In the genomic region with DNA sequence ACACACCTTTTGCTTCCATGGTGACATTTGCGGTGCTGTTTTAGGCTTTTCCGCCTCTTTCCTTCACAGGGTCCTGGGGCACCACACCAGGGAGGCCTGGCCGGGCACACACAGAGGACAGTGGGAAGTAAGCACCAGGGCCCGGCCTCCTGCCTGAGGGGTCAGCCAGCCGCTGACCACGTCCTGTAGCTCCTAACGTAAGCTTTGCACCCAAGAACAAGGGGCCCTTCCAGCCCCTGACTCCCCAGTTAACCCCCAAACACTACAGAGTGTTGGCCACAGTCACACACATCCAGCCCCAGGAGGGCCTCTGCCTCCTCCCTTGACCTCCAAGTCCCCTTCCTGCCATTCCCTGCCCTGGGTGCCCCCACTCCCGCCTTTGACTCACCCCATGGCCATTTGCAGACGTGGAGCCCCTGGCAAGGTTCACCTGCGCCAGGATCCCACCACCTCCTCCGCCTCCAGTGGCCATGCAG, we compare ENCODE assay signal across 19 cellular contexts. TPM values are rescaled to one million over a fixed set of nuclear protein-coding genes. Genes with fewer than 3 reads are reported as not detected.
DNase-seq lines count a peak whose midpoint lies in the region; ATAC-seq and TF ChIP-seq lines count a peak whose summit lies in the region.
"Had no signal": no experiment of that assay in that cellular context is flagged by ENCODE, and none has a peak within 500 bp of the region (broad histone marks: within the 10 kb centered on the region; RNA-seq: fewer than 3 reads in every experiment).

No MANE protein-coding gene starts in this region.

- no peak overlapping the region for H4K8ac ChIP-seq in neuronal stem cell (ENCODE audit: low read depth, low read length)

- no peak overlapping the region for H3K27ac Mint-ChIP-seq in chondrocyte (ENCODE audit: unreplicated experiment)
- H3K27ac Mint-ChIP-seq: CD4-positive, alpha-beta memory T cell; HFFc6 had no signal

- TF ChIP-seq CTCF in chondrocyte (IDR thresholded peaks at IDR 0.05) = no peak

- peak overlapping the region; percentile 75 for H3K23ac ChIP-seq in neuronal stem cell (ENCODE audit: low read depth, low read length, poor library complexity)

- ATAC-seq in right cardiac atrium (no peak), left cardiac atrium (no peak), aorta (ENCODE audit: low FRiP score) (no peak), GM18505 (IDR thresholded peaks at IDR 0.05; ENCODE audit: unreplicated experiment) (no peak)

- H3K27me3 Mint-ChIP-seq in chondrocyte (ENCODE audit: low read depth) = peaks cover 29% of the 10 kb centered on the region

- H3K4me2 ChIP-seq in neuronal stem cell (ENCODE audit: insufficient read depth, low read length, poor library complexity, severe bottlenecking) = no peak overlapping the region

- H3K4me3 Mint-ChIP-seq in chondrocyte (ENCODE audit: unreplicated experiment) = no peak overlapping the region
- H3K4me3 Mint-ChIP-seq: HFFc6 had no signal

- TF ChIP-seq POLR2A in GM18505 (IDR thresholded peaks at IDR 0.05; ENCODE audit: borderline replicate concordance, extremely low read depth, insufficient read depth, insufficient read length) = no peak

- peaks cover 0 to 6% of the 10 kb centered on the region in 2 donors for H3K36me3 ChIP-seq in neuronal stem cell (replicated peaks in 1 of 2; ENCODE audit: control insufficient read depth in 2 of 2, insufficient read depth in 2 of 2, low read length in 2 of 2)
- H3K36me3 ChIP-seq in aorta (ENCODE audit: control insufficient read depth in 1 of 2, insufficient read depth in 2 of 2, low read length in 1 of 2) = no peaks in the 10 kb centered on the region

- H3K27me3 ChIP-seq in right cardiac atrium (ENCODE audit: control insufficient read depth, insufficient read depth) = no peaks in the 10 kb centered on the region
- H3K27me3 ChIP-seq in neuronal stem cell (ENCODE audit: control insufficient read depth in 3 of 3, insufficient read depth in 3 of 3, low read depth in 1 of 3, low read length in 3 of 3) = peaks cover 0 to 10% (median 0%) of the 10 kb centered on the region in 3 experiments
- H3K27me3 ChIP-seq in aorta (ENCODE audit: control insufficient read depth in 1 of 2, insufficient read depth in 2 of 2, low read length in 1 of 2) = no peaks in the 10 kb centered on the region

- H2AFZ ChIP-seq in neuronal stem cell (ENCODE audit: low read length) = no peak overlapping the region

- no peaks in the 10 kb centered on the region for H3K4me1 Mint-ChIP-seq in chondrocyte (ENCODE audit: low read depth)
- H3K4me1 Mint-ChIP-seq: CD4-positive, alpha-beta memory T cell had no signal

- H3K36me3 Mint-ChIP-seq in chondrocyte (ENCODE audit: low read depth) = no peaks in the 10 kb centered on the region
- H3K36me3 Mint-ChIP-seq: CD4-positive, alpha-beta memory T cell had no signal

- no peaks in the 10 kb centered on the region for H3K79me1 ChIP-seq in neuronal stem cell (ENCODE audit: low read depth, low read length)

- H3K18ac ChIP-seq in neuronal stem cell (ENCODE audit: low read length) = peak overlapping the region; percentile 27

- H3K27ac ChIP-seq in right cardiac atrium (ENCODE audit: low read length) (no peak overlapping the region), neuronal stem cell (replicated peaks; ENCODE audit: low read length) (no peak overlapping the region), aorta (ENCODE audit: low read depth in 1 of 2, low read length in 2 of 2) (no peak overlapping the region)
- H3K27ac ChIP-seq: C4-2B, HL-60 had no signal

- H3K4me1 ChIP-seq in right cardiac atrium (ENCODE audit: control insufficient read depth, insufficient read depth, low read length) (no peaks in the 10 kb centered on the region), neuronal stem cell (ENCODE audit: control insufficient read depth in 2 of 2, insufficient read depth in 1 of 2, low read depth in 1 of 2, low read length in 2 of 2) (peaks cover 8 to 20% of the 10 kb centered on the region in 2 donors), aorta (ENCODE audit: control insufficient read depth in 1 of 2, insufficient read depth in 2 of 2, low read length in 2 of 2) (no peaks in the 10 kb centered on the region)

- intact Hi-C loops in right cardiac atrium (cut with DNase I) (no loop called here), left cardiac atrium (cut with DNase I) (no loop called here), aorta (cut with DNase I) (no loop called here)

- peak overlapping the region; percentile 59 for H2BK5ac ChIP-seq in neuronal stem cell (ENCODE audit: low read length)

- H3K9me3 ChIP-seq in right cardiac atrium (ENCODE audit: control insufficient read depth, low read length) = no peaks in the 10 kb centered on the region
- peaks cover 0 to 3% of the 10 kb centered on the region in 2 donors for H3K9me3 ChIP-seq in neuronal stem cell (replicated peaks in 1 of 2; ENCODE audit: control insufficient read depth in 2 of 2, insufficient read depth in 1 of 2, low read depth in 1 of 2, low read length in 2 of 2)
- no peaks in the 10 kb centered on the region for H3K9me3 ChIP-seq in aorta (ENCODE audit: control insufficient read depth, low read length)

- no peak overlapping the region for H2BK12ac ChIP-seq in neuronal stem cell (ENCODE audit: low read length)

- no peak overlapping the region for H3K14ac ChIP-seq in neuronal stem cell (ENCODE audit: low read length)

- DNase-seq in right cardiac atrium = peak; percentile 11 to 42 (median 35)
- no peak for DNase-seq in left cardiac atrium
- DNase-seq in chondrocyte (ENCODE audit: low spot score) = peak; percentile 84
- no peak for DNase-seq in neuronal stem cell (ENCODE audit: low spot score)
- DNase-seq in aorta = peak; percentile 34 to 62
- no peak for DNase-seq in activated T-cell treated with anti-CD3 and anti-CD28 coated beads for 4 hours
- DNase-seq in DMS 273 (lab: John Stamatoyannopoulos, UW; ENCODE audit: unreplicated experiment) = no peak
- DNase-seq: ACHN, DMS153, DMS79 treated with DMSO at 0.1 percent for 48 hours, EL, GOT3, HCEC 1CT, HFFc6, IMR-90 had no signal

- H3K4ac ChIP-seq in neuronal stem cell (ENCODE audit: low read length) = no peak overlapping the region

- H2BK15ac ChIP-seq in neuronal stem cell (ENCODE audit: low read length) = no peak overlapping the region

- no peak overlapping the region for H2BK120ac ChIP-seq in neuronal stem cell (ENCODE audit: low read depth, low read length)

- H3K9me3 Mint-ChIP-seq in chondrocyte (ENCODE audit: low read depth) = no peaks in the 10 kb centered on the region
- H3K9me3 Mint-ChIP-seq: CD4-positive, alpha-beta memory T cell; HFFc6 had no signal

- 78% methylated on average over 11 of the region's 11 CpGs for WGBS in right cardiac atrium
- WGBS in neuronal stem cell (ENCODE audit: extremely low coverage in 2 of 2, insufficient read length in 2 of 2, insufficient replicate concordance in 1 of 2), 2 donors = no CpG with 5 or more reads among the region's 11 CpGs
- 80 to 86% methylated on average over 10 to 11 of the region's 11 CpGs for WGBS in aorta, 2 donors

- H4K91ac ChIP-seq in neuronal stem cell (ENCODE audit: low read depth, low read length, poor library complexity) = no peak overlapping the region

- H3K4me3 ChIP-seq in right cardiac atrium (ENCODE audit: low read length) (no peak overlapping the region), neuronal stem cell (ENCODE audit: low read length in 2 of 2) (no peak overlapping the region), aorta (ENCODE audit: low read length in 2 of 2) (no peak overlapping the region)

- no peak overlapping the region for H3K9ac ChIP-seq in neuronal stem cell (ENCODE audit: low read depth, low read length, poor library complexity)

- H2AK5ac ChIP-seq in neuronal stem cell (ENCODE audit: low read depth, low read length) = peak overlapping the region; percentile 74

RNA-seq across cellular contexts. Expression of gene YTHDF1, which starts 54.7 kb away (rescaled TPM):
- 10 to 100 TPM; 23.0 to 27.6 (median 25.2) TPM for total RNA-seq in right cardiac atrium
- polyA plus RNA-seq in right cardiac atrium = 15.3 TPM
- 10 to 100 TPM; 19.3 to 29.9 TPM for total RNA-seq in left cardiac atrium
- 39.1 to 43.6 TPM (median 41.3 TPM) in 3 replicates for total RNA-seq in chondrocyte
- 33.5 TPM for polyA plus RNA-seq in neuronal stem cell (2013, experiment 1 of 2)
- polyA plus RNA-seq in neuronal stem cell (2013, experiment 2 of 2) = 33.7 TPM
- total RNA-seq in aorta = 10 to 100 TPM; 27.2 to 30.4 TPM
- 10 to 100 TPM; 19.8 to 22.2 TPM for polyA plus RNA-seq in aorta

Comparison
In these comparisons a context has a peak if more than half of its experiments do, and no peak if none do; other contexts are left out.
1. DNase-seq: peak in right cardiac atrium (3 of 3), chondrocyte (single experiment) and aorta (2 of 2); none in left cardiac atrium (single experiment), neuronal stem cell (single experiment), activated T-cell treated with anti-CD3 and anti-CD28 coated beads for 4 hours (single experiment) and DMS 273 (single experiment).